ENCODE assay signal across 21 cellular contexts in genomic region chr3:150612494-150612893, GRCh38.
"Had no signal": no experiment of that assay in that cellular context is flagged by ENCODE, and none has a peak within 500 bp of the region (broad histone marks: within the 10 kb centered on the region; RNA-seq: fewer than 3 reads in every experiment).

No MANE protein-coding gene starts in this region.

- H3K27ac Mint-ChIP-seq: dendritic cell treated with granulocyte-macrophage colony-stimulating factor and Interleukin-4, amounts not matched to agents 40 ng/mL and 50 ng/mL, for 4 days; stimulated activated naive CD8-positive, alpha-beta T cell treated with anti-CD3 and anti-CD28 coated beads, Interleukin-15, Interleukin-2, amounts not matched to agents 100 ng/mL and 50 ng/mL, for 24 hours; T-helper 1 cell treated with Interleukin-12 subunit alpha and Interleukin-12 subunit beta and Interleukin-4 antibody, amounts not matched to agents 30 μg/mL and 1 μg/mL, for 36 hours had no signal

- H3K4me3 Mint-ChIP-seq: dendritic cell treated with granulocyte-macrophage colony-stimulating factor and Interleukin-4, amounts not matched to agents 40 ng/mL and 50 ng/mL, for 4 days; memory B cell; naive B cell; stimulated activated naive CD8-positive, alpha-beta T cell treated with anti-CD3 and anti-CD28 coated beads, Interleukin-15, Interleukin-2, amounts not matched to agents 100 ng/mL and 50 ng/mL, for 24 hours; T-helper 1 cell treated with Interleukin-12 subunit alpha and Interleukin-12 subunit beta and Interleukin-4 antibody, amounts not matched to agents 30 μg/mL and 1 μg/mL, for 36 hours had no signal

- H3K4me3 ChIP-seq: esophagus muscularis mucosa, gastroesophageal sphincter, heart left ventricle, mucosa of descending colon, psoas muscle, tibial nerve had no signal

- H3K27ac ChIP-seq: esophagus muscularis mucosa, gastroesophageal sphincter, heart left ventricle, psoas muscle, tibial nerve, WERI-Rb-1 had no signal

- ATAC-seq: gastroesophageal sphincter, mucosa of descending colon had no signal

- DNase-seq: activated CD4-positive, alpha-beta T cell treated with anti-CD3 and anti-CD28 coated beads for 1 hour; activated CD8-positive, alpha-beta memory T cell treated with anti-CD3 and anti-CD28 coated beads for 24 hours; activated effector memory CD4-positive, alpha-beta T cell treated with Interleukin-2 at 50 U/mL for 16 hours; activated naive CD4-positive, alpha-beta T cell treated with anti-CD3 and anti-CD28 coated beads, Interleukin-2, amount 50 U/mL, for 16 hours; amniotic stem cell; effector CD8-positive, alpha-beta T cell; heart left ventricle; immature natural killer cell; kidney glomerular epithelial cell; mucosa of descending colon; naive B cell; psoas muscle; WERI-Rb-1 had no signal

- FAIRE-seq: urothelium cell line had no signal

- H3K9me3 ChIP-seq: esophagus muscularis mucosa, gastroesophageal sphincter, heart left ventricle, mucosa of descending colon, psoas muscle, tibial nerve had no signal

- H3K27me3 ChIP-seq: esophagus muscularis mucosa, gastroesophageal sphincter, heart left ventricle, tibial nerve had no signal

- H3K27me3 Mint-ChIP-seq: dendritic cell treated with granulocyte-macrophage colony-stimulating factor and Interleukin-4, amounts not matched to agents 40 ng/mL and 50 ng/mL, for 4 days; memory B cell; naive B cell; stimulated activated naive CD8-positive, alpha-beta T cell treated with anti-CD3 and anti-CD28 coated beads, Interleukin-15, Interleukin-2, amounts not matched to agents 100 ng/mL and 50 ng/mL, for 24 hours had no signal

- H3K9me3 Mint-ChIP-seq: dendritic cell treated with granulocyte-macrophage colony-stimulating factor and Interleukin-4, amounts not matched to agents 40 ng/mL and 50 ng/mL, for 4 days; immature natural killer cell; memory B cell; naive B cell had no signal
